Comparison of ENCODE assay signal across 1 cellular context in the genomic region with DNA sequence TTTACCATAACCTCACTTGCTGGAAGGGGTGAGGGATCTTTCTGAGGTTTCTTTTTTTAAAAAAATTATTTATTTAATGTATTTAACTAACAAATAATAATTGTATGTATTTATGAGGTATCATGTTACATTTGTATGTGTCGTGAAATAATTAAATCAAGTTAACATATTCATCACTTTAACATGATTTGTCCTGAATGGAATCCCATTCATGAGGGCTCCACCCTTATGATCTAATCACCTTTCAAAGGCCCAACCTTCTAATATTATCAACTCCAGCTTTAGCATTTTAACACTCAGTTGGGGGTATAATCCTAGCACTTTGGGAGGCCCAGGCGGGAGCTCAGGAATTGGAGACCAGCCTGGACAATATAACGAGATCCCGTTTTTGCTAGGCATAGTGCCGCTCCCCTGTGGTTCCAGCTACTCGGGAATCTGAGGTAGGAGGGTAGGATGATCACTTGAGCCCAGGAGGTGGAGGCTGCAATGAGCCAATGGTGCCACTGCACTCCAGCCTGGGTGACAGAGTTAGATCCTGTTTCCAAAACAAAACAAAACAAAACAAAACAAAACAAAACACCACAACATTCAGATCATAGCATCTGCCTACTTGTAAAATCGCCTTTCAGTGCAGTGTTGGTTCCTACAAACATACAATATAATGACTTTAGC.
TF ChIP-seq lines count a peak whose summit lies in the region.

No MANE protein-coding gene starts in this region.

TF ChIP-seq in HepG2, 621 proteins besides CTCF, POLR2A, EP300 and RAD21 (continued from another document):
- TF ChIP-seq, protein P1, sequence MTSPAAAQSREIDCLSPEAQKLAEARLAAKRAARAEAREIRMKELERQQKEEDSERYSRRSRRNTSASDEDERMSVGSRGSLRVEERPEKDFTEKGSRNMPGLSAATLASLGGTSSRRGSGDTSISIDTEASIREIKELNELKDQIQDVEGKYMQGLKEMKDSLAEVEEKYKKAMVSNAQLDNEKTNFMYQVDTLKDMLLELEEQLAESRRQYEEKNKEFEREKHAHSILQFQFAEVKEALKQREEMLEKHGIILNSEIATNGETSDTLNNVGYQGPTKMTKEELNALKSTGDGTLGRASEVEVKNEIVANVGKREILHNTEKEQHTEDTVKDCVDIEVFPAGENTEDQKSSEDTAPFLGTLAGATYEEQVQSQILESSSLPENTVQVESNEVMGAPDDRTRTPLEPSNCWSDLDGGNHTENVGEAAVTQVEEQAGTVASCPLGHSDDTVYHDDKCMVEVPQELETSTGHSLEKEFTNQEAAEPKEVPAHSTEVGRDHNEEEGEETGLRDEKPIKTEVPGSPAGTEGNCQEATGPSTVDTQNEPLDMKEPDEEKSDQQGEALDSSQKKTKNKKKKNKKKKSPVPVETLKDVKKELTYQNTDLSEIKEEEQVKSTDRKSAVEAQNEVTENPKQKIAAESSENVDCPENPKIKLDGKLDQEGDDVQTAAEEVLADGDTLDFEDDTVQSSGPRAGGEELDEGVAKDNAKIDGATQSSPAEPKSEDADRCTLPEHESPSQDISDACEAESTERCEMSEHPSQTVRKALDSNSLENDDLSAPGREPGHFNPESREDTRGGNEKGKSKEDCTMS (CRISPR knock-in tag; conservative IDR thresholded peaks at IDR 0.05), result no peak
- no peak for TF ChIP-seq ZNF772 (CRISPR knock-in tag; IDR thresholded peaks at IDR 0.05)
- TF ChIP-seq ZNF572 (CRISPR knock-in tag; IDR thresholded peaks at IDR 0.05), result no peak
- TF ChIP-seq, protein P2, sequence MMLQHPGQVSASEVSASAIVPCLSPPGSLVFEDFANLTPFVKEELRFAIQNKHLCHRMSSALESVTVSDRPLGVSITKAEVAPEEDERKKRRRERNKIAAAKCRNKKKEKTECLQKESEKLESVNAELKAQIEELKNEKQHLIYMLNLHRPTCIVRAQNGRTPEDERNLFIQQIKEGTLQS (CRISPR knock-in tag; IDR thresholded peaks at IDR 0.05), result no peak
- TF ChIP-seq, protein P3, sequence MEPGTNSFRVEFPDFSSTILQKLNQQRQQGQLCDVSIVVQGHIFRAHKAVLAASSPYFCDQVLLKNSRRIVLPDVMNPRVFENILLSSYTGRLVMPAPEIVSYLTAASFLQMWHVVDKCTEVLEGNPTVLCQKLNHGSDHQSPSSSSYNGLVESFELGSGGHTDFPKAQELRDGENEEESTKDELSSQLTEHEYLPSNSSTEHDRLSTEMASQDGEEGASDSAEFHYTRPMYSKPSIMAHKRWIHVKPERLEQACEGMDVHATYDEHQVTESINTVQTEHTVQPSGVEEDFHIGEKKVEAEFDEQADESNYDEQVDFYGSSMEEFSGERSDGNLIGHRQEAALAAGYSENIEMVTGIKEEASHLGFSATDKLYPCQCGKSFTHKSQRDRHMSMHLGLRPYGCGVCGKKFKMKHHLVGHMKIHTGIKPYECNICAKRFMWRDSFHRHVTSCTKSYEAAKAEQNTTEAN (CRISPR knock-in tag; conservative IDR thresholded peaks at IDR 0.05), result no peak
